ENCODE assay signal across 29 cellular contexts in the genomic region with DNA sequence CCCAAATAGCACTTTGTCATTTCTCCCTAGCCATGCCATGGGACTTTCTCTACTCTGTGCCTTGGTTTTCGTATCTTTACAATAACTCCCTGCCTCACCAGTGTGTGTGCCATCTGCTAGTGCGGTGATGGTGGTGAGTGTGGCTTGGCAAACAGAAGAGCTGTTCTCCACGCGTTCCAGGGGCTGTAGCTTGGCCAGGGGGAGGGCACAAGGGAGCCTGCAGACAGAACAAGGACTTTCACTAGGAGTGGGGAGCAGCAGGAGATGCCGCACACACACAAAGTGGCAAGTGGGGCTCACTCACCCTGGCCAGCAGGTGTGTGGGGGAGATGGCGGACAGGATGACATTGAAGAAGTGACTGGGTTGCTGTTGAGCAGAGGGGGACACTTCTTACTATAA.
DNase-seq lines count a peak whose midpoint lies in the region; ATAC-seq and TF ChIP-seq lines count a peak whose summit lies in the region.
"Had no signal": no experiment of that assay in that cellular context is flagged by ENCODE, and none has a peak within 500 bp of the region (broad histone marks: within the 10 kb centered on the region; RNA-seq: fewer than 3 reads in every experiment).

No MANE protein-coding gene starts in this region.

- peaks cover 4% of the 10 kb centered on the region for H3K9me3 Mint-ChIP-seq in endodermal cell
- H3K9me3 Mint-ChIP-seq in activated CD8-positive, alpha-beta memory T cell treated with anti-CD3 and anti-CD28 coated beads, Interleukin-2, amount 10 ng/mL, durations not matched to agents 7 days and 5 days (ENCODE audit: low read depth) = no peaks in the 10 kb centered on the region

- H3K27ac ChIP-seq in endodermal cell (ENCODE audit: low read depth, low read length) = no peak overlapping the region
- no peak overlapping the region for H3K27ac ChIP-seq in prostate gland
- H3K27ac ChIP-seq: KMS-11, SJSA1 had no signal

- TF ChIP-seq CTCF in endodermal cell (conservative IDR thresholded peaks at IDR 0.05) (no peak), prostate gland (IDR thresholded peaks at IDR 0.05) (no peak)

- no peaks in the 10 kb centered on the region for H3K27me3 ChIP-seq in endodermal cell (ENCODE audit: control insufficient read depth, insufficient read depth, low read length, poor library complexity, severe bottlenecking)
- H3K27me3 ChIP-seq in prostate gland (replicated peaks; ENCODE audit: insufficient read depth) = no peaks in the 10 kb centered on the region
- H3K27me3 ChIP-seq: SJSA1 had no signal

- peaks cover 7% of the 10 kb centered on the region for H3K27me3 Mint-ChIP-seq in endodermal cell (ENCODE audit: insufficient read depth)
- peaks cover 25% of the 10 kb centered on the region for H3K27me3 Mint-ChIP-seq in activated CD8-positive, alpha-beta memory T cell treated with anti-CD3 and anti-CD28 coated beads, Interleukin-2, amount 10 ng/mL, durations not matched to agents 7 days and 5 days

- H3K4me3 Mint-ChIP-seq in endodermal cell = no peak overlapping the region
- no peak overlapping the region for H3K4me3 Mint-ChIP-seq in activated CD8-positive, alpha-beta memory T cell treated with anti-CD3 and anti-CD28 coated beads, Interleukin-2, amount 10 ng/mL, durations not matched to agents 7 days and 5 days
- H3K4me3 Mint-ChIP-seq: HFFc6 had no signal

- no peak overlapping the region for H3K9ac ChIP-seq in endodermal cell (ENCODE audit: extremely low read depth, low read length, poor library complexity, severe bottlenecking)
- H3K9ac ChIP-seq: KMS-11 had no signal

- no peak for ATAC-seq in activated CD8-positive, alpha-beta memory T cell treated with anti-CD3 and anti-CD28 coated beads, Interleukin-2, amount 10 ng/mL, durations not matched to agents 7 days and 5 days
- ATAC-seq in GM21390 (IDR thresholded peaks at IDR 0.05; ENCODE audit: unreplicated experiment) = no peak
- ATAC-seq: PC-3 had no signal

- intact Hi-C loops in posterior vena cava (cut with DNase I) = no loop called here
- intact Hi-C loops in prostate gland (cut with DNase I) = no loop called here

- H3K4me1 Mint-ChIP-seq in endodermal cell = no peaks in the 10 kb centered on the region
- H3K4me1 Mint-ChIP-seq in activated CD8-positive, alpha-beta memory T cell treated with anti-CD3 and anti-CD28 coated beads, Interleukin-2, amount 10 ng/mL, durations not matched to agents 7 days and 5 days = peaks cover 8% of the 10 kb centered on the region

- DNase-seq in Ammon's horn (ENCODE audit: low spot score) (peak; percentile 25), NCI-H146 (lab: John Stamatoyannopoulos, UW) (peak; percentile 64), endodermal cell (peak; percentile 24), posterior vena cava (ENCODE audit: low spot score) (peak; percentile 47), prostate gland (ENCODE audit: low spot score) (no peak)
- no peak for DNase-seq in activated CD8-positive, alpha-beta memory T cell treated with anti-CD3 and anti-CD28 coated beads, Interleukin-2, amount 10 ng/mL, durations not matched to agents 7 days and 5 days
- DNase-seq: Calu3; DMS79; EL; GF-D8; GOT3; HFFc6; IMR-90; MM.1S; NCI-H1694 treated with DMSO at 0.1 percent for 48 hours; NCI-H2081; NCI-H2171 treated with DMSO at 0.1 percent for 48 hours; NCI-H345; NCI-H510A treated with DMSO at 0.1 percent for 48 hours; NCI-H748 treated with DMSO at 0.1 percent for 48 hours; NK-92 treated with Interleukin-12 subunit alpha and Interleukin-12 subunit beta, amount 100 ng/mL, for 24 hours; PC-3; Right ventricle myocardium superior; RPMI8226; T-helper 2 cell had no signal

- H3K27ac Mint-ChIP-seq in endodermal cell = no peak overlapping the region
- no peak overlapping the region for H3K27ac Mint-ChIP-seq in activated CD8-positive, alpha-beta memory T cell treated with anti-CD3 and anti-CD28 coated beads, Interleukin-2, amount 10 ng/mL, durations not matched to agents 7 days and 5 days
- H3K27ac Mint-ChIP-seq: HFFc6 had no signal

- TF ChIP-seq POLR2A in prostate gland (IDR thresholded peaks at IDR 0.05) = no peak

- H3K36me3 Mint-ChIP-seq in endodermal cell (ENCODE audit: low read depth) = no peaks in the 10 kb centered on the region
- no peaks in the 10 kb centered on the region for H3K36me3 Mint-ChIP-seq in activated CD8-positive, alpha-beta memory T cell treated with anti-CD3 and anti-CD28 coated beads, Interleukin-2, amount 10 ng/mL, durations not matched to agents 7 days and 5 days

- H3K4me3 ChIP-seq in endodermal cell (ENCODE audit: low read length) (no peak overlapping the region), prostate gland (no peak overlapping the region)
- H3K4me3 ChIP-seq: HAP-1, SJSA1 had no signal

- no peaks in the 10 kb centered on the region for H3K9me3 ChIP-seq in endodermal cell (ENCODE audit: control insufficient read depth, low read length)
- no peaks in the 10 kb centered on the region for H3K9me3 ChIP-seq in prostate gland
- H3K9me3 ChIP-seq: HAP-1, SJSA1 had no signal

- 83% methylated on average over 6 of the region's 6 CpGs; no CpG with 5 or more reads in 1 of the 2 experiments for WGBS in endodermal cell (ENCODE audit: insufficient coverage in 1 of 2, insufficient read length in 1 of 2), 2 experiments
- WGBS in prostate gland = 50% methylated on average over 6 of the region's 6 CpGs

- H3K4me1 ChIP-seq in endodermal cell (ENCODE audit: control insufficient read depth, insufficient read depth, low read length) (no peaks in the 10 kb centered on the region), prostate gland (replicated peaks) (no peaks in the 10 kb centered on the region)
- H3K4me1 ChIP-seq: HAP-1 had no signal

- CTCF ChIA-PET in activated CD8-positive, alpha-beta memory T cell treated with anti-CD3 and anti-CD28 coated beads, Interleukin-2, amount 10 ng/mL, durations not matched to agents 7 days and 5 days (lab: Charles Lee) = interaction anchor here (1.0 kb wide), 1 partner anchor 357 kb away, joined by 4 read pairs; no protein-coding TSS in a partner anchor

- H3K36me3 ChIP-seq in endodermal cell (ENCODE audit: control insufficient read depth, insufficient read depth, low read length) (no peaks in the 10 kb centered on the region), prostate gland (no peaks in the 10 kb centered on the region)
- H3K36me3 ChIP-seq: HAP-1, SJSA1 had no signal

Comparison
In these comparisons a context has a peak if more than half of its experiments do, and no peak if none do; other contexts are left out.
1. DNase-seq: peak in Ammon's horn (single experiment), NCI-H146 (single experiment), endodermal cell (single experiment) and posterior vena cava (single experiment); none in activated CD8-positive, alpha-beta memory T cell treated with anti-CD3 and anti-CD28 coated beads, Interleukin-2, amount 10 ng/mL, durations not matched to agents 7 days and 5 days (single experiment) and prostate gland (single experiment).